In the genomic region with DNA sequence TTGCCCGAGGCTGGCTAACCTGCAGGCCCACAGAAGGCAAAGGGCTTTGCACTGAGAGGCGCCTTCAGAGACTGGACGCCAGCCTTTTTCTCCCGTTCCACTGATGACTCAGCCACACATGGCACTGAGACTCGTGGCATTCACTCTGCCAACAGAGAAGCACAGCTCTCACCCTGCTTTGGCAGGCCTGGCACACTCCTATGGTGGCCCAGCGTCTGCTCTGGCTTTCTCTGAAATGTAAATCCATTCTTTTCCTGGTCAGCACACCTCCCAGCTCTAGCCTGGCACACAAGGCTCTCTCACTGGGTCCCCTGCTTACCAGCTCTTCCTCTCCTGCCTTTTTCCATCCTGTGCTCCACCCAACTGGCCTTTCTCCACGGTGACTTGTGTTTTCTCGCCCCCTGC, we compare ENCODE assay signal across 8 cellular contexts. TPM values are rescaled to one million over a fixed set of nuclear protein-coding genes. Genes with fewer than 3 reads are reported as not detected.
A peak's percentile ranks its signal among the peaks of the same experiment; 100 is the strongest.
DNase-seq lines count a peak whose midpoint lies in the region; ATAC-seq and TF ChIP-seq lines count a peak whose summit lies in the region.

No MANE protein-coding gene starts in this region.

- DNase-seq in H4 (ENCODE audit: low spot score) (peak; percentile 79), amniotic epithelial cell (ENCODE audit: low read depth) (peak; percentile 51), heart right ventricle (peak; percentile 17 to 19), NCI-H2171 treated with DMSO at 0.1 percent for 48 hours (lab: John Stamatoyannopoulos, UW) (no peak)
- DNase-seq in CD8-positive, alpha-beta T cell, result no peak
- no peak for DNase-seq in activated CD4-positive, CD25-positive, alpha-beta regulatory T cell treated with anti-CD3 and anti-CD28 coated beads, Interleukin-2, amount 50 U/mL, for 72 hours

- no peaks in the 10 kb centered on the region for H3K27me3 ChIP-seq in heart right ventricle
- no peaks in the 10 kb centered on the region for H3K27me3 ChIP-seq in skeletal muscle satellite cell (ENCODE audit: control insufficient read depth, insufficient read depth, low read length)
- H3K27me3 ChIP-seq in CD8-positive, alpha-beta T cell (ENCODE audit: insufficient read depth, low read length), result no peaks in the 10 kb centered on the region

- H3K9me3 ChIP-seq in heart right ventricle (no peaks in the 10 kb centered on the region), skeletal muscle satellite cell (replicated peaks; ENCODE audit: low read length) (no peaks in the 10 kb centered on the region)
- H3K9me3 ChIP-seq in CD8-positive, alpha-beta T cell (ENCODE audit: low read length), result no peaks in the 10 kb centered on the region

- peak overlapping the region; percentile 61 for H3K9ac ChIP-seq in skeletal muscle satellite cell (ENCODE audit: low read depth, low read length)

- H3K4me1 ChIP-seq in heart right ventricle (no peaks in the 10 kb centered on the region), skeletal muscle satellite cell (ENCODE audit: control insufficient read depth, insufficient read depth, low read length) (peaks cover 12% of the 10 kb centered on the region)
- peaks cover under 1% of the 10 kb centered on the region for H3K4me1 ChIP-seq in CD8-positive, alpha-beta T cell (ENCODE audit: insufficient read depth, low read length)

- H3K27ac Mint-ChIP-seq in CD8-positive, alpha-beta T cell, result no peak overlapping the region

- H3K4me3 ChIP-seq in heart right ventricle (no peak overlapping the region), skeletal muscle satellite cell (ENCODE audit: low read length) (no peak overlapping the region)
- no peak overlapping the region for H3K4me3 ChIP-seq in CD8-positive, alpha-beta T cell (ENCODE audit: low read depth, low read length)

- intact Hi-C loops in heart right ventricle (cut with DNase I), result loop anchor here in 1 of 10 donors (10.0 kb wide), 1 partner anchor 62 kb away; no protein-coding TSS in a partner anchor
- intact Hi-C loops in CD8-positive, alpha-beta T cell (cut with DNase I, micrococcal nuclease), result no loop called here

- POLR2A ChIA-PET in CD8-positive, alpha-beta T cell (lab: Charles Lee), result no interaction called here

- H3K36me3 ChIP-seq in heart right ventricle, result no peaks in the 10 kb centered on the region
- H3K36me3 ChIP-seq in skeletal muscle satellite cell (ENCODE audit: insufficient read depth, low read length), result no peaks in the 10 kb centered on the region
- H3K36me3 ChIP-seq in CD8-positive, alpha-beta T cell (ENCODE audit: insufficient read depth, low read length), result no peaks in the 10 kb centered on the region

- peak overlapping the region; percentile 14 for H3K4me2 ChIP-seq in skeletal muscle satellite cell (ENCODE audit: low read length)

- no peaks in the 10 kb centered on the region for H3K36me3 Mint-ChIP-seq in CD8-positive, alpha-beta T cell

- CTCF ChIA-PET in CD8-positive, alpha-beta T cell (lab: Charles Lee), result interaction anchor here (1.2 to 3.7 kb wide), 2 partner anchors 11 to 160 kb away, joined by 5 to 17 read pairs; no protein-coding TSS in a partner anchor

- H3K4me3 Mint-ChIP-seq in CD8-positive, alpha-beta T cell, result no peak overlapping the region

- ATAC-seq in heart right ventricle, result peak; percentile 38 to 90 (median 84)
- ATAC-seq in HG03139 (IDR thresholded peaks at IDR 0.05; ENCODE audit: unreplicated experiment), result no peak
- ATAC-seq in CD8-positive, alpha-beta T cell, result no peak

- TF ChIP-seq CTCF in heart right ventricle (IDR thresholded peaks at IDR 0.05), result no peak
- no peak for TF ChIP-seq CTCF in CD8-positive, alpha-beta T cell (IDR thresholded peaks at IDR 0.05)

- H3K4me1 Mint-ChIP-seq in CD8-positive, alpha-beta T cell (ENCODE audit: low read depth), result no peaks in the 10 kb centered on the region

- H3K27ac ChIP-seq in heart right ventricle, result peak overlapping the region in 4 of 10 donors; percentile 25 to 56 (median 42)
- H3K27ac ChIP-seq in CD8-positive, alpha-beta T cell (ENCODE audit: low read depth, low read length), result no peak overlapping the region

- no peaks in the 10 kb centered on the region for H3K9me3 Mint-ChIP-seq in CD8-positive, alpha-beta T cell

- WGBS in heart right ventricle, 2 donors, result 73 to 80% methylated on average over 8 of the region's 8 CpGs

- H3K27me3 Mint-ChIP-seq in CD8-positive, alpha-beta T cell (ENCODE audit: low read depth), result peaks cover 3% of the 10 kb centered on the region

RNA-seq across cellular contexts. Expression of gene MELK, which starts 5.9 kb away (rescaled TPM):
- 78.6 and 94.5 TPM in 2 replicates for total RNA-seq in H4 (2014; rRNA removed; shearing (Covaris generic))
- total RNA-seq in heart right ventricle, result 1 to 10 TPM in 2 of 10 donors, under 1 TPM in 4, not detected in 4; 0.16 to 3.1 (median 0.48) TPM
- polyA plus RNA-seq in heart right ventricle, result under 1 TPM; 0.15 to 0.17 TPM
- total RNA-seq in skeletal muscle satellite cell (2012; rRNA removed), result 24.1 and 28.8 TPM in 2 replicates
- under 1 TPM in 1 of 2 experiments, not detected in 1; 0.24 TPM for total RNA-seq in CD8-positive, alpha-beta T cell

Comparison
In these comparisons a context has a peak if more than half of its experiments do, and no peak if none do; other contexts are left out.
1. DNase-seq: peak in H4 (single experiment), amniotic epithelial cell (single experiment) and heart right ventricle (2 of 2); none in CD8-positive, alpha-beta T cell (0 of 7), activated CD4-positive, CD25-positive, alpha-beta regulatory T cell treated with anti-CD3 and anti-CD28 coated beads, Interleukin-2, amount 50 U/mL, for 72 hours (single experiment) and NCI-H2171 treated with DMSO at 0.1 percent for 48 hours (single experiment).
2. ATAC-seq: peak in heart right ventricle (8 of 8); none in HG03139 (single experiment) and CD8-positive, alpha-beta T cell (single experiment).
3. RNA of gene MELK, which starts 5.9 kb away (total RNA-seq): 78.6 to 94.5 TPM in H4; 0.24 TPM in CD8-positive, alpha-beta T cell and 0.16 to 3.1 TPM in heart right ventricle; every median in the first group is over 10 times any median in the second.